Comparison of ENCODE assay signal across 16 cellular contexts in genomic region chr4:39568805-39569204, GRCh38. TPM values are rescaled to one million over a fixed set of nuclear protein-coding genes. Genes with fewer than 3 reads are reported as not detected.
DNase-seq lines count a peak whose midpoint lies in the region; ATAC-seq, FAIRE-seq and TF ChIP-seq lines count a peak whose summit lies in the region.
"Had no signal": no experiment of that assay in that cellular context is flagged by ENCODE, and none has a peak within 500 bp of the region (broad histone marks: within the 10 kb centered on the region; RNA-seq: fewer than 3 reads in every experiment).

No MANE protein-coding gene starts in this region.

- no peaks in the 10 kb centered on the region for H3K79me2 ChIP-seq in K562 (ENCODE audit: control insufficient read depth, insufficient read depth, low read length)

- H3K27me3 ChIP-seq in K562 (ENCODE audit: control insufficient read depth in 2 of 2, insufficient read depth in 2 of 2, low read length in 2 of 2) (no peaks in the 10 kb centered on the region), pancreas (no peaks in the 10 kb centered on the region)
- H3K27me3 ChIP-seq: tibial nerve had no signal

- FAIRE-seq in K562 (lab: Jason Lieb, UNC) = peak; percentile 60
- FAIRE-seq in pancreas (lab: Jason Lieb, UNC) = no peak

- no peak for TF ChIP-seq POLR2A in K562 (conservative IDR thresholded peaks at IDR 0.05)

- BruUV-seq in K562 (replicated peaks; lab: Mats Ljungman, UMichigan) = no TSS peak

- no peak overlapping the region for H3K27ac ChIP-seq in K562 (ENCODE audit: extremely low read depth, low read depth, low read length)
- peak overlapping the region in 3 of 4 donors; percentile 7 to 82 (median 71) for H3K27ac ChIP-seq in pancreas
- H3K27ac ChIP-seq: lower lobe of right lung, tibial nerve had no signal

- no peak overlapping the region for H3K4me2 ChIP-seq in K562 (ENCODE audit: insufficient read depth, low read length)

- ATAC-seq in K562 (peak; percentile 58; the same call in 1 of the 3 replicates), pancreas (peak; percentile 86 to 90 (median 88)), HG03139 (IDR thresholded peaks at IDR 0.05; ENCODE audit: unreplicated experiment) (no peak), HG03342 (IDR thresholded peaks at IDR 0.05; ENCODE audit: unreplicated experiment) (no peak), GM21526 (IDR thresholded peaks at IDR 0.05; ENCODE audit: low FRiP score, unreplicated experiment) (no peak)
- ATAC-seq: lower lobe of right lung, T-helper 17 cell had no signal

- TF ChIP-seq CTCF in GM13977 (IDR thresholded peaks at IDR 0.05; ENCODE audit: extremely low read depth, insufficient read depth, missing control alignments) (no peak), LNCaP clone FGC (IDR thresholded peaks at IDR 0.05; ENCODE audit: control insufficient read depth, extremely low read depth, insufficient read depth) (no peak), K562 (IDR thresholded peaks at IDR 0.05 in 2 of 3, conservative IDR thresholded peaks at IDR 0.05 in 1 of 3; ENCODE audit: insufficient read depth in 2 of 3, low read depth in 1 of 3, low read length in 3 of 3) (no peak), pancreas (IDR thresholded peaks at IDR 0.05) (no peak)

- H3K36me3 ChIP-seq in K562 (ENCODE audit: control insufficient read depth, insufficient read depth, low read length) (no peaks in the 10 kb centered on the region), pancreas (no peaks in the 10 kb centered on the region)

- DNase-seq in GM13977 (ENCODE audit: low spot score) (peak; percentile 58), LNCaP clone FGC (ENCODE audit: low read depth) (peak; percentile 84), K562 (ENCODE audit: extremely low read depth in 1 of 4, low spot score in 3 of 4) (peak in 1 of 4 experiments; percentile 11), pancreas (peak in 3 of 6 donors; percentile 47 to 52 (median 51))
- no peak for DNase-seq in stimulated activated naive CD4-positive, alpha-beta T cell treated with Interleukin-2 at 50 U/mL for 16 hours (lab: John Stamatoyannopoulos, UW)
- DNase-seq: activated CD8-positive, alpha-beta memory T cell treated with anti-CD3 and anti-CD28 coated beads for 24 hours; activated naive CD8-positive, alpha-beta T cell treated with anti-CD3 and anti-CD28 coated beads, Interleukin-2, amount 10 ng/mL, durations not matched to agents 7 days and 5 days; CD4-positive, alpha-beta T cell; effector CD8-positive, alpha-beta T cell; lower lobe of right lung; NCI-H510A treated with DMSO at 0.1 percent for 48 hours; T-helper 17 cell had no signal

- CTCF ChIA-PET in K562 (lab: Yijun Ruan, JAX; ENCODE audit: low intra/inter-chr PET ratio) = no interaction called here

- no peaks in the 10 kb centered on the region for H3K9me1 ChIP-seq in K562 (ENCODE audit: control insufficient read depth, insufficient read depth, low read length)

- H3K4me3 ChIP-seq in LNCaP clone FGC (ENCODE audit: low read depth, low read length) = peak overlapping the region; percentile 14; the same call in 1 of the 2 replicates
- no peak overlapping the region for H3K4me3 ChIP-seq in K562
- peak overlapping the region in 1 of 4 donors; percentile 11 for H3K4me3 ChIP-seq in pancreas
- H3K4me3 ChIP-seq: lower lobe of right lung, tibial nerve had no signal

- POLR2A ChIA-PET in K562 (lab: Yijun Ruan, JAX) = interaction anchor here (1.1 kb wide), 1 partner anchor 13 kb away, joined by 3 read pairs; no protein-coding TSS in a partner anchor

- H2AFZ ChIP-seq in K562 (ENCODE audit: low read depth, low read length) = peak overlapping the region; percentile 63

- no peak overlapping the region for H3K9ac ChIP-seq in K562 (ENCODE audit: insufficient read depth in 1 of 2, low read depth in 2 of 2, low read length in 2 of 2)

- intact Hi-C loops in K562 (cut with micrococcal nuclease) = no loop called here
- intact Hi-C loops in pancreas (cut with DNase I) = no loop called here

- no peak for TF ChIP-seq EP300 in K562 (IDR thresholded peaks at IDR 0.05; ENCODE audit: low read length)

- H3K4me1 ChIP-seq in K562 (replicated peaks in 1 of 2; ENCODE audit: control insufficient read depth in 2 of 2, insufficient read depth in 2 of 2, low read length in 2 of 2) (no peaks in the 10 kb centered on the region; a peak in 1 of 5 replicates), pancreas (peaks cover 14 to 25% (median 23%) of the 10 kb centered on the region in 3 donors)
- H3K4me1 ChIP-seq: lower lobe of right lung had no signal

- H3K9me3 ChIP-seq in K562 (replicated peaks; ENCODE audit: control insufficient read depth, insufficient read depth, low read depth, low read length) (no peaks in the 10 kb centered on the region), pancreas (no peaks in the 10 kb centered on the region)
- H3K9me3 ChIP-seq: lower lobe of right lung, tibial nerve had no signal

- in situ Hi-C loops in GM13977 (cut with MboI; ENCODE audit: low pct_unique_long_range_greater_than_20kb, low sequenced_read_pairs, unreplicated experiment) (no loop called here), K562 (cut with MboI) (no loop called here)

- TF ChIP-seq RAD21 in K562 (CRISPR knock-in tag; conservative IDR thresholded peaks at IDR 0.05 in 1 of 2, IDR thresholded peaks at IDR 0.05 in 1 of 2) = no peak

- WGBS in K562 (ENCODE audit: insufficient coverage, low coverage, missing lambda C conversion rate) = 22% methylated on average over 3 of the region's 3 CpGs
- 15 to 22% methylated on average over 3 of the region's 3 CpGs for WGBS in pancreas, 2 donors

- H4K20me1 ChIP-seq in K562 (replicated peaks; ENCODE audit: control insufficient read depth, insufficient read depth, low read length) = no peaks in the 10 kb centered on the region

RNA-seq across cellular contexts. Expression of gene UGDH, which starts 41.6 kb away (rescaled TPM):
- 6.0 and 11.8 TPM in 2 replicates for total RNA-seq in K562 (2011; cell fraction: chromatin; rRNA removed; ENCODE audit: low replicate concordance)
- total RNA-seq in K562 (2011; cell fraction: nucleolus; rRNA removed) = 5.0 and 5.7 TPM in 2 replicates
- 6.2 and 10.3 TPM in 2 replicates for total RNA-seq in K562 (2011; cell fraction: nucleoplasm; rRNA removed)
- total RNA-seq in K562 (2014; rRNA removed) = 16.2 and 18.9 TPM in 2 replicates
- total RNA-seq in K562 (2014; rRNA removed; fragmentation: Illumina TruSeq; extraction: Trizol) = 16.0 and 21.1 TPM in 2 replicates
- 10.1 and 12.0 TPM in 2 replicates for total RNA-seq in K562 (2015; rRNA removed; fragmentation: Illumina TruSeq; extraction: Trizol)
- 21.7 and 22.7 TPM in 2 replicates for total RNA-seq in K562 (2021)
- polyA plus RNA-seq in K562 (2011; rRNA removed) = 15.1 and 19.1 TPM in 2 replicates
- polyA plus RNA-seq in K562 (2011; cell fraction: cytosol; rRNA removed) = 7.3 and 12.4 TPM in 2 replicates
- 1.9 and 3.9 TPM in 2 replicates for polyA plus RNA-seq in K562 (2011; cell fraction: nucleus; rRNA removed)
- 16.3 and 19.9 TPM in 2 replicates for polyA plus RNA-seq in K562 (2012)
- polyA plus RNA-seq in K562 (2014; fragmentation: Illumina TruSeq; extraction: Trizol) = 17.3 and 18.6 TPM in 2 replicates
- polyA plus RNA-seq in K562 (2014; fragmentation: Nextera tagmentation; extraction: Ambion mirVana) = 1 to 10 TPM; 5.5 to 6.8 TPM
- polyA plus RNA-seq in K562 (2014; rRNA removed) = 18.0 and 18.7 TPM in 2 replicates
- polyA minus RNA-seq in K562 (2011; rRNA and poly(A)+ RNA removed) = 22.9 and 27.5 TPM in 2 replicates
- 20.6 and 24.8 TPM in 2 replicates for polyA minus RNA-seq in K562 (2011; cell fraction: cytosol; rRNA and poly(A)+ RNA removed)
- polyA minus RNA-seq in K562 (2011; cell fraction: nucleus; rRNA and poly(A)+ RNA removed) = 1.8 and 3.1 TPM in 2 replicates
- 10 to 100 TPM; 16.0 to 84.8 (median 54.9) TPM for total RNA-seq in pancreas
- polyA plus RNA-seq in pancreas = 1 to 10 TPM; 7.0 to 8.7 TPM

Comparison
In these comparisons a context has a peak if more than half of its experiments do, and no peak if none do; other contexts are left out.
1. ATAC-seq: peak in K562 (single experiment) and pancreas (4 of 4); none in HG03139 (single experiment), HG03342 (single experiment) and GM21526 (single experiment).